8 cellular contexts compared by ENCODE assay signal in the genomic region with DNA sequence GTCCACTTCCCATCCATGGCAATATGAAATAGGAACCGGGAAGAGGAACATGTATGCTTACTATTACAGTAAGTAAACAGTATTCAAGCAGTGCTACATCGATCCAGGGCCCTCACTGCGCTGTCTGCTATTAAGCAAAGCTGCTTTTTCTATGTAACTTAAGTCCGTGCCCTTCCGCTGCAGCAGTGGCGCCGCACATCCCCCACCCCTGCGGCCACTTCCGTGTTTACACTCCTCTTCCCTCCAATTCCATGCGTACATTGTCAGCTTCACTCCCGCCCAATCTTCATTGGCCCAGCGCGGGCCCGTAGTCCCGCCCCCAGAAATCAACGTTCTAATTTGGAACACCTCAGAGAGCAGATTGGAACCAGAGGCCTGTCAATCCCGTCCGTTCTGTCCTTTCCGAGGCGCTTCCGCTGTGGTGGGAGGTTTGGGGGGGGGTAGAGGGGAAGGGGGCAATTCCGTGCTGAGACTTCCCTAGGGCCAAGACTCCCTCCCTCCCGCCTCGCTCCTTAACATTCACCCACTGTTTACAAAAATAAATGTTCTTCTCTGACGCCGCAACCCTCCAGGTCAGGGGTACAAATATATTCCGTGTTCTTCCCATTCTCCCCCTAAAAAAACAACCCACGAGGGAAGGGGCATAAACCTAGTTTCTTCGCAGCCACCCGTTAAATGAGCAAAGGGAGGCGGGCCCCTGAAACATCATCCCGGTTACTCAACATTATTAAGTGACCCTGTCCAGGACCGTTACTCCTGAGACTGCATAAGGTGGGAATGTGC.
DNase-seq lines count a peak whose midpoint lies in the region; ATAC-seq, FAIRE-seq and TF ChIP-seq lines count a peak whose summit lies in the region.

No MANE protein-coding gene starts in this region.

- TF ChIP-seq POLR2A in GM19099 (IDR thresholded peaks at IDR 0.05; ENCODE audit: extremely low read depth, insufficient read length, low read depth): peak; percentile 51

- peak; percentile 43 for FAIRE-seq in islet of Langerhans (lab: Jason Lieb, UNC)

- peak; percentile 94 for ATAC-seq in HG03378 (IDR thresholded peaks at IDR 0.05; ENCODE audit: unreplicated experiment)

- DNase-seq in AML-193 (lab: John Stamatoyannopoulos, UW) (peak; percentile 97 to 98), NCI-H446 treated with DMSO at 0.1 percent for 48 hours (lab: John Stamatoyannopoulos, UW) (peak; percentile 98), cerebellar nuclear complex (lab: John Stamatoyannopoulos, UW) (peak; percentile 91 to 94)
- DNase-seq in activated CD4-positive, CD25-positive, alpha-beta regulatory T cell treated with anti-CD3 and anti-CD28 coated beads, Interleukin-2, amount 50 U/mL, for 72 hours: peak; percentile 84
- peak; percentile 80 to 88 for DNase-seq in stimulated activated CD4-positive, alpha-beta T cell treated with anti-CD3 and anti-CD28 coated beads, Interleukin-12 subunit alpha, Interleukin-12 subunit beta, amount 100 ng/mL, for 24 hours (ENCODE audit: low read depth in 2 of 2)

Comparison
In these comparisons a context has a peak if more than half of its experiments do, and no peak if none do; other contexts are left out.
1. Peak in every context shown above with its lines: DNase-seq and ATAC-seq.